2 cellular contexts compared by ENCODE assay signal in genomic region chr16:2200313-2200712, GRCh38.
TF ChIP-seq lines count a peak whose summit lies in the region.

No MANE protein-coding gene starts in this region.

TF ChIP-seq in HEK293, 187 proteins besides CTCF, POLR2A, EP300 and RAD21:
- TF ChIP-seq ZNF146 (tag by site-specific recombination; IDR thresholded peaks at IDR 0.05) (peak; percentile 43; the same call in 1 of the 2 replicates), PRDM10 (tag by site-specific recombination; IDR thresholded peaks at IDR 0.05) (no peak), ZNF140 (tag by site-specific recombination; IDR thresholded peaks at IDR 0.05) (peak; percentile 99)

TF ChIP-seq in K562, 482 proteins besides CTCF, POLR2A, EP300 and RAD21:
- TF ChIP-seq RB1 (IDR thresholded peaks at IDR 0.05; ENCODE audit: low read depth), result no peak
- peak; percentile 17 for TF ChIP-seq ZNF146 (CRISPR knock-in tag; IDR thresholded peaks at IDR 0.05; ENCODE audit: unreplicated experiment)
- TF ChIP-seq HMGN3 (IDR thresholded peaks at IDR 0.05; ENCODE audit: borderline replicate concordance, extremely low read depth, insufficient read length, low read depth, low read length), result no peak
- TF ChIP-seq CXXC5 (CRISPR knock-in tag; IDR thresholded peaks at IDR 0.05), result no peak
- no peak for TF ChIP-seq PKNOX1 (IDR thresholded peaks at IDR 0.05)
- no peak for TF ChIP-seq JUN (IDR thresholded peaks at IDR 0.05; ENCODE audit: borderline replicate concordance, low read depth, low read length)
- TF ChIP-seq JUN (CRISPR knock-in tag; IDR thresholded peaks at IDR 0.05; ENCODE audit: borderline replicate concordance), result no peak
- no peak for TF ChIP-seq HDAC2 (IDR thresholded peaks at IDR 0.05)
